Comparison of ENCODE assay signal across 16 cellular contexts in genomic region chr7:32618470-32618869, GRCh38.
"Had no signal": no experiment of that assay in that cellular context is flagged by ENCODE, and none has a peak within 500 bp of the region (broad histone marks: within the 10 kb centered on the region; RNA-seq: fewer than 3 reads in every experiment).

No MANE protein-coding gene starts in this region.

- ATAC-seq: activated CD4-positive, CD25-positive, alpha-beta regulatory T cell treated with anti-CD3 and anti-CD28 coated beads, Interleukin-2, amount 50 U/mL, for 24 hours; left cardiac atrium; naive thymus-derived CD4-positive, alpha-beta T cell; psoas muscle; right cardiac atrium; stimulated activated naive B cell treated with anti-CD40 and anti-IgM and Interleukin-4, amounts not matched to agents 10 μg/mL and 1 μg/mL and 100 μg/mL, for 72 hours had no signal

- H3K27ac Mint-ChIP-seq: activated T-helper 1 cell treated with anti-CD3 and anti-CD28 coated beads, Interleukin-12 subunit alpha, Interleukin-12 subunit beta, Interleukin-2, Interleukin-4 antibody, amounts not matched to agents 30 ng/mL and 10 ng/mL and 1 ng/mL, durations not matched to agents 14 hours and 24 hours and 36 hours; brain; naive thymus-derived CD4-positive, alpha-beta T cell; neural progenitor cell; stimulated activated naive B cell treated with anti-CD40 and anti-IgM and Interleukin-4, amounts not matched to agents 10 μg/mL and 1 μg/mL and 100 μg/mL, for 72 hours; T-helper 1 cell treated with Interleukin-12 subunit alpha and Interleukin-12 subunit beta and Interleukin-4 antibody, amounts not matched to agents 30 μg/mL and 1 μg/mL, for 36 hours had no signal

- H3K4me1 Mint-ChIP-seq: brain, neural progenitor cell had no signal

- H3K9me3 Mint-ChIP-seq: activated T-helper 1 cell treated with anti-CD3 and anti-CD28 coated beads, Interleukin-12 subunit alpha, Interleukin-12 subunit beta, Interleukin-2, Interleukin-4 antibody, amounts not matched to agents 30 ng/mL and 10 ng/mL and 1 ng/mL, durations not matched to agents 14 hours and 24 hours and 36 hours; T-helper 1 cell treated with Interleukin-12 subunit alpha and Interleukin-12 subunit beta and Interleukin-4 antibody, amounts not matched to agents 30 μg/mL and 1 μg/mL, for 36 hours had no signal

- H3K27ac ChIP-seq: epithelial cell of prostate, hepatocyte, neural progenitor cell, psoas muscle, tibial nerve had no signal

- H3K9me3 ChIP-seq: psoas muscle, tibial nerve had no signal

- H3K36me3 ChIP-seq: neural progenitor cell, tibial nerve had no signal

- H3K4me3 Mint-ChIP-seq: activated T-helper 1 cell treated with anti-CD3 and anti-CD28 coated beads, Interleukin-12 subunit alpha, Interleukin-12 subunit beta, Interleukin-2, Interleukin-4 antibody, amounts not matched to agents 30 ng/mL and 10 ng/mL and 1 ng/mL, durations not matched to agents 14 hours and 24 hours and 36 hours; brain; naive thymus-derived CD4-positive, alpha-beta T cell; neural progenitor cell; stimulated activated naive B cell treated with anti-CD40 and anti-IgM and Interleukin-4, amounts not matched to agents 10 μg/mL and 1 μg/mL and 100 μg/mL, for 72 hours; T-helper 1 cell treated with Interleukin-12 subunit alpha and Interleukin-12 subunit beta and Interleukin-4 antibody, amounts not matched to agents 30 μg/mL and 1 μg/mL, for 36 hours had no signal

- H3K27me3 ChIP-seq: hepatocyte, neural progenitor cell, tibial nerve had no signal

- H3K4me2 ChIP-seq: hepatocyte, neural progenitor cell had no signal

- H3K79me2 ChIP-seq: hepatocyte had no signal

- H3K9ac ChIP-seq: neural progenitor cell had no signal

- H3K27me3 Mint-ChIP-seq: brain; stimulated activated naive B cell treated with anti-CD40 and anti-IgM and Interleukin-4, amounts not matched to agents 10 μg/mL and 1 μg/mL and 100 μg/mL, for 72 hours had no signal

- H2AFZ ChIP-seq: hepatocyte, neural progenitor cell had no signal

- H3K4me3 ChIP-seq: hepatocyte, neural progenitor cell, psoas muscle, tibial nerve had no signal

- H3K4me1 ChIP-seq: neural progenitor cell, psoas muscle, tibial nerve had no signal

- DNase-seq: anterior cingulate cortex; left cardiac atrium; mesenchymal stem cell; naive thymus-derived CD4-positive, alpha-beta T cell; psoas muscle; stimulated activated CD4-positive, alpha-beta T cell treated with anti-CD3 and anti-CD28 coated beads, Interleukin-4, amount 100 ng/mL, for 1 hour; stimulated activated naive B cell treated with anti-CD40 and anti-IgM and Interleukin-4, amounts not matched to agents 10 μg/mL and 1 μg/mL and 100 μg/mL, for 72 hours had no signal
